5 cellular contexts compared by ENCODE assay signal in genomic region chr22:41355895-41356294, GRCh38.
"Had no signal": no experiment of that assay in that cellular context is flagged by ENCODE, and none has a peak within 500 bp of the region (broad histone marks: within the 10 kb centered on the region; RNA-seq: fewer than 3 reads in every experiment).

No MANE protein-coding gene starts in this region.

- H3K27ac ChIP-seq: HL-60, KMS-11 had no signal

- DNase-seq: IMR-90, KBM-7, KG1 had no signal
